In the genomic region with DNA sequence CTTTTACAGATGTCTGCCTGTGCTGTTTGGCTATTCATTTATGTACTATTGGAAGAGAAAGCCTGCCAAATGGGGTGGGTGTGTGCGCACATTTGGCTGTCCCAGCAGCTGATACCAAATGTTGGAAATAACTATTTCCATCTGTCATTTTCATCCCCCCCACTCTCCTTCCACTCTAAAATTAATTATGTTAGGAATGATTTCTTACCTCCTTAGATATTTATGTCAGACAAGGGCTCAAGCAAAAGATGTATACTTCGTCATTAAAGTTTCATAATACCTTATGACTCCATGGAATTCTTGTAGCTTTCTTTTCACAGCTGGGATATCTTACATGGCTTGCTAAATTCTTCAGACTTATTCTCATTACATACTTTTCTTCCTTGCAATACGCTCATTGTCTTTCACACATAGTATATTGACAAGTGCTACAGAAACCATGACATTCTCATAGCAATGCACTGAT, we compare ENCODE assay signal across 14 cellular contexts. TPM values are rescaled to one million over a fixed set of nuclear protein-coding genes. Genes with fewer than 3 reads are reported as not detected.
A peak's percentile ranks its signal among the peaks of the same experiment; 100 is the strongest.
DNase-seq lines count a peak whose midpoint lies in the region; ATAC-seq and TF ChIP-seq lines count a peak whose summit lies in the region.
"Had no signal": no experiment of that assay in that cellular context is flagged by ENCODE, and none has a peak within 500 bp of the region (broad histone marks: within the 10 kb centered on the region; RNA-seq: fewer than 3 reads in every experiment).

No MANE protein-coding gene starts in this region.

- ATAC-seq in HG03520 (IDR thresholded peaks at IDR 0.05; ENCODE audit: unreplicated experiment) (no peak), HG02885 (IDR thresholded peaks at IDR 0.05; ENCODE audit: poor library complexity, unreplicated experiment) (no peak)
- ATAC-seq: activated CD8-positive, alpha-beta T cell treated with anti-CD3 and anti-CD28 coated beads for 36 hours; mucosa of descending colon had no signal

- no peaks in the 10 kb centered on the region for H3K27me3 Mint-ChIP-seq in activated naive CD8-positive, alpha-beta T cell treated with anti-CD3 and anti-CD28 coated beads for 36 hours
- peaks cover 3% of the 10 kb centered on the region for H3K27me3 Mint-ChIP-seq in glutamatergic neuron (ENCODE audit: unreplicated experiment)
- H3K27me3 Mint-ChIP-seq: activated CD8-positive, alpha-beta T cell treated with anti-CD3 and anti-CD28 coated beads for 36 hours had no signal

- H3K27ac ChIP-seq in sigmoid colon, result peak overlapping the region in 3 of 4 donors; percentile 3 to 40 (median 20)
- H3K27ac ChIP-seq: parathyroid adenoma, VCaP had no signal

- H3K4me3 Mint-ChIP-seq in activated naive CD8-positive, alpha-beta T cell treated with anti-CD3 and anti-CD28 coated beads for 36 hours, result no peak overlapping the region
- H3K4me3 Mint-ChIP-seq in glutamatergic neuron (ENCODE audit: unreplicated experiment), result no peak overlapping the region
- H3K4me3 Mint-ChIP-seq: activated CD8-positive, alpha-beta T cell treated with anti-CD3 and anti-CD28 coated beads for 36 hours had no signal

- peaks cover 37% of the 10 kb centered on the region for H3K36me3 Mint-ChIP-seq in activated naive CD8-positive, alpha-beta T cell treated with anti-CD3 and anti-CD28 coated beads for 36 hours
- no peaks in the 10 kb centered on the region for H3K36me3 Mint-ChIP-seq in glutamatergic neuron (ENCODE audit: unreplicated experiment)

- H3K36me3 ChIP-seq in sigmoid colon, result peaks cover 8 to 31% (median 20%) of the 10 kb centered on the region in 4 donors

- TF ChIP-seq EP300 in sigmoid colon (IDR thresholded peaks at IDR 0.05), result no peak

- TF ChIP-seq CTCF in glutamatergic neuron (IDR thresholded peaks at IDR 0.05; ENCODE audit: partially characterized antibody, unreplicated experiment) (no peak), sigmoid colon (IDR thresholded peaks at IDR 0.05) (no peak)

- no peaks in the 10 kb centered on the region for H3K27me3 ChIP-seq in sigmoid colon
- H3K27me3 ChIP-seq: suprapubic skin had no signal

- H3K4me1 Mint-ChIP-seq in activated naive CD8-positive, alpha-beta T cell treated with anti-CD3 and anti-CD28 coated beads for 36 hours, result peaks cover 54% of the 10 kb centered on the region
- H3K4me1 Mint-ChIP-seq in glutamatergic neuron (ENCODE audit: low read depth, unreplicated experiment), result peaks cover 16% of the 10 kb centered on the region

- intact Hi-C loops in sigmoid colon (cut with DNase I), result no loop called here

- peak overlapping the region; percentile 40 for H3K27ac Mint-ChIP-seq in activated naive CD8-positive, alpha-beta T cell treated with anti-CD3 and anti-CD28 coated beads for 36 hours
- peak overlapping the region; percentile 20 for H3K27ac Mint-ChIP-seq in glutamatergic neuron (ENCODE audit: unreplicated experiment)
- H3K27ac Mint-ChIP-seq: activated CD8-positive, alpha-beta T cell treated with anti-CD3 and anti-CD28 coated beads for 36 hours had no signal

- H3K4me3 ChIP-seq in sigmoid colon, result no peak overlapping the region
- H3K4me3 ChIP-seq: mucosa of descending colon, suprapubic skin had no signal

- H3K4me1 ChIP-seq in sigmoid colon, result peaks cover 0 to 46% (median 21%) of the 10 kb centered on the region in 4 donors
- H3K4me1 ChIP-seq: parathyroid adenoma had no signal

- TF ChIP-seq POLR2A in sigmoid colon (IDR thresholded peaks at IDR 0.05), result no peak

- DNase-seq in Ammon's horn (ENCODE audit: low spot score) (peak; percentile 63), glutamatergic neuron (no peak), sigmoid colon (no peak), NOMO-1 treated with DMSO at 0.1 percent for 48 hours (lab: John Stamatoyannopoulos, UW; ENCODE audit: unreplicated experiment) (no peak), NCI-H2081 treated with DMSO at 0.1 percent for 48 hours (lab: John Stamatoyannopoulos, UW) (no peak)
- no peak for DNase-seq in activated naive CD8-positive, alpha-beta T cell treated with anti-CD3 and anti-CD28 coated beads for 36 hours
- DNase-seq: activated CD8-positive, alpha-beta T cell treated with anti-CD3 and anti-CD28 coated beads for 36 hours; mucosa of descending colon; NCI-H82 had no signal

- no peaks in the 10 kb centered on the region for H3K9me3 Mint-ChIP-seq in activated naive CD8-positive, alpha-beta T cell treated with anti-CD3 and anti-CD28 coated beads for 36 hours
- H3K9me3 Mint-ChIP-seq in glutamatergic neuron (ENCODE audit: unreplicated experiment), result peaks cover 4% of the 10 kb centered on the region
- H3K9me3 Mint-ChIP-seq: activated CD8-positive, alpha-beta T cell treated with anti-CD3 and anti-CD28 coated beads for 36 hours had no signal

- no peaks in the 10 kb centered on the region for H3K9me3 ChIP-seq in sigmoid colon
- H3K9me3 ChIP-seq: mucosa of descending colon, suprapubic skin had no signal

- WGBS in sigmoid colon, 2 donors, result 78 to 89% methylated on average over 3 of the region's 3 CpGs

RNA-seq across cellular contexts. Expression of a gene that starts 18.6 kb away (rescaled TPM):
- total RNA-seq in activated naive CD8-positive, alpha-beta T cell treated with anti-CD3 and anti-CD28 coated beads for 36 hours, result 10 to 100 TPM; 90.7 to 95.9 TPM
- 236 TPM for total RNA-seq in glutamatergic neuron (ENCODE audit: unreplicated experiment)
- 100 to 1,000 TPM; 266 to 478 (median 371) TPM for total RNA-seq in sigmoid colon
- 100 to 1,000 TPM; 147 to 285 (median 154) TPM for polyA plus RNA-seq in sigmoid colon

RNA-seq across cellular contexts. Expression of a gene that starts 51.9 kb away (rescaled TPM):
- total RNA-seq in activated naive CD8-positive, alpha-beta T cell treated with anti-CD3 and anti-CD28 coated beads for 36 hours, result 10 to 100 TPM; 33.0 to 33.7 TPM
- total RNA-seq in glutamatergic neuron (ENCODE audit: unreplicated experiment) (50.3 TPM), sigmoid colon (10 to 100 TPM; 26.0 to 35.6 (median 32.3) TPM)
- polyA plus RNA-seq in sigmoid colon, result 10 to 100 TPM; 15.6 to 32.4 (median 15.7) TPM
